In genomic region chr20:60466683-60467022, GRCh38 we compare ENCODE assay signal across 7 cellular contexts.
"Had no signal": no experiment of that assay in that cellular context is flagged by ENCODE, and none has a peak within 500 bp of the region (broad histone marks: within the 10 kb centered on the region; RNA-seq: fewer than 3 reads in every experiment).

No MANE protein-coding gene starts in this region.

- DNase-seq: IMR-90, KBM-7, KG1 had no signal

- ATAC-seq: HepG2, K562 had no signal

- H3K27ac ChIP-seq: HL-60, KMS-11 had no signal

- H3K4me3 ChIP-seq: K562 had no signal
